In the genomic region with DNA sequence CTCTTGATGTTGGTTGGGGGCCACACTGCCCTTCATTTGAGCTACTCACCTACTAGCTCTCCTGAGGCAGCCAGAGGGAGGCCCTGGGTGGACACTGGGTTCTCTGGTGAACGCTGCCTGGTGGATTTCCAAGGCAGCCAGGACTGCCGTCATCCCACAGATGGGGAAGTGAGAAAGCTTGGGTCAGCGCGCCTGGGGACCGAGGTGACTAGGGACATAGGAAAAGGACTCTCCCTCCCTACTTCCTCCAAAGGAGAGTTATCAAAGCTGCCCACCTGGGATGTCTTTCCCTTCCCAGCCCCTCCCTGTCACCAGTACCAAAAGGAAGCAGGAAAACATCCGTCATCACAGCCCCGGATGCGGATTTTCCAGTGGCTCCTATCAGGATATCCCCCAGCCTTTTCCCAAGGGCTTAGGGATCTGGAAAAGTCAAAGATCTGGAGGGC, we compare ENCODE assay signal across 8 cellular contexts. TPM values are rescaled to one million over a fixed set of nuclear protein-coding genes. Genes with fewer than 3 reads are reported as not detected.
A peak's percentile ranks its signal among the peaks of the same experiment; 100 is the strongest.
DNase-seq lines count a peak whose midpoint lies in the region; ATAC-seq lines count a peak whose summit lies in the region.
"Had no signal": no experiment of that assay in that cellular context is flagged by ENCODE, and none has a peak within 500 bp of the region (broad histone marks: within the 10 kb centered on the region; RNA-seq: fewer than 3 reads in every experiment).

No MANE protein-coding gene starts in this region.

- H3K9me3 Mint-ChIP-seq in stimulated activated effector memory CD8-positive, alpha-beta T cell treated with anti-CD3 and anti-CD28 coated beads, Interleukin-12 subunit alpha, Interleukin-12 subunit beta, amount 100 ng/mL, for 72 hours = no peaks in the 10 kb centered on the region

- DNase-seq in OCI-M1 (lab: John Stamatoyannopoulos, UW) (peak; percentile 20), Right ventricle myocardium superior (peak; percentile 83), Kasumi-1 (lab: John Stamatoyannopoulos, UW) (no peak), inferior parietal cortex (ENCODE audit: extremely low spot score) (no peak)
- no peak for DNase-seq in stimulated activated effector memory CD8-positive, alpha-beta T cell treated with anti-CD3 and anti-CD28 coated beads, Interleukin-12 subunit alpha, Interleukin-12 subunit beta, amount 100 ng/mL, for 72 hours (ENCODE audit: low spot score in 2 of 2)
- DNase-seq: DMS79 treated with DMSO at 0.1 percent for 48 hours, KBM-7 had no signal

- peak overlapping the region; percentile 86 for H3K27ac Mint-ChIP-seq in stimulated activated effector memory CD8-positive, alpha-beta T cell treated with anti-CD3 and anti-CD28 coated beads, Interleukin-12 subunit alpha, Interleukin-12 subunit beta, amount 100 ng/mL, for 72 hours

- H3K4me3 Mint-ChIP-seq in stimulated activated effector memory CD8-positive, alpha-beta T cell treated with anti-CD3 and anti-CD28 coated beads, Interleukin-12 subunit alpha, Interleukin-12 subunit beta, amount 100 ng/mL, for 72 hours = no peak overlapping the region

- H3K36me3 Mint-ChIP-seq in stimulated activated effector memory CD8-positive, alpha-beta T cell treated with anti-CD3 and anti-CD28 coated beads, Interleukin-12 subunit alpha, Interleukin-12 subunit beta, amount 100 ng/mL, for 72 hours = peaks cover 5% of the 10 kb centered on the region

- intact Hi-C loops in Right ventricle myocardium superior (cut with DNase I) = no loop called here

- peaks cover 47% of the 10 kb centered on the region for H3K4me1 Mint-ChIP-seq in stimulated activated effector memory CD8-positive, alpha-beta T cell treated with anti-CD3 and anti-CD28 coated beads, Interleukin-12 subunit alpha, Interleukin-12 subunit beta, amount 100 ng/mL, for 72 hours

- ATAC-seq in Right ventricle myocardium superior (ENCODE audit: poor library complexity) = no peak
- ATAC-seq in stimulated activated effector memory CD8-positive, alpha-beta T cell treated with anti-CD3 and anti-CD28 coated beads, Interleukin-12 subunit alpha, Interleukin-12 subunit beta, amount 100 ng/mL, for 72 hours = no peak
- ATAC-seq in HG03460 (IDR thresholded peaks at IDR 0.05; ENCODE audit: unreplicated experiment) = no peak

RNA-seq across cellular contexts. Expression of a gene that starts 3.8 kb away (rescaled TPM):
- 18.2 TPM for total RNA-seq in Right ventricle myocardium superior

RNA-seq across cellular contexts. Expression of a gene that starts 15.9 kb away (rescaled TPM):
- 14.6 TPM for total RNA-seq in Right ventricle myocardium superior

RNA-seq across cellular contexts. Expression of a gene that starts 29.9 kb away (rescaled TPM):
- total RNA-seq in Right ventricle myocardium superior = 10.6 TPM

RNA-seq across cellular contexts. Expression of a gene that starts 57.6 kb away (rescaled TPM):
- total RNA-seq in Right ventricle myocardium superior = 13.5 TPM

Comparison
In these comparisons a context has a peak if more than half of its experiments do, and no peak if none do; other contexts are left out.
1. DNase-seq: peak in OCI-M1 (single experiment) and Right ventricle myocardium superior (single experiment); none in stimulated activated effector memory CD8-positive, alpha-beta T cell treated with anti-CD3 and anti-CD28 coated beads, Interleukin-12 subunit alpha, Interleukin-12 subunit beta, amount 100 ng/mL, for 72 hours (0 of 2), Kasumi-1 (0 of 2) and inferior parietal cortex (single experiment).